27 cellular contexts compared by ENCODE assay signal in genomic region chr7:120164-120555, GRCh38.
DNase-seq lines count a peak whose midpoint lies in the region; ATAC-seq and TF ChIP-seq lines count a peak whose summit lies in the region.
"Had no signal": no experiment of that assay in that cellular context is flagged by ENCODE, and none has a peak within 500 bp of the region (broad histone marks: within the 10 kb centered on the region; RNA-seq: fewer than 3 reads in every experiment).

No MANE protein-coding gene starts in this region.

- H3K27me3 Mint-ChIP-seq in nephron (ENCODE audit: low read depth) = peaks cover 12% of the 10 kb centered on the region

- H3K4me1 Mint-ChIP-seq in nephron = peaks cover 33% of the 10 kb centered on the region

- no peaks in the 10 kb centered on the region for H3K36me3 ChIP-seq in heart left ventricle
- no peaks in the 10 kb centered on the region for H3K36me3 ChIP-seq in right atrium auricular region
- no peaks in the 10 kb centered on the region for H3K36me3 ChIP-seq in hepatocyte (replicated peaks; ENCODE audit: insufficient read depth, low read depth)
- no peaks in the 10 kb centered on the region for H3K36me3 ChIP-seq in thyroid gland
- H3K36me3 ChIP-seq: sigmoid colon, SJCRH30 had no signal

- no peak for TF ChIP-seq POLR2A in heart left ventricle (IDR thresholded peaks at IDR 0.05)
- no peak for TF ChIP-seq POLR2A in thyroid gland (IDR thresholded peaks at IDR 0.05)

- H3K27ac ChIP-seq in heart left ventricle (peak overlapping the region in 8 of 12 donors; percentile 11 to 88 (median 52)), right atrium auricular region (no peak overlapping the region), hepatocyte (peak overlapping the region; percentile 79), thyroid gland (peak overlapping the region in 2 of 3 donors; percentile 8 to 26)
- H3K27ac ChIP-seq: SJCRH30 had no signal

- H3K36me3 Mint-ChIP-seq in nephron (ENCODE audit: low read depth) = no peaks in the 10 kb centered on the region
- H3K36me3 Mint-ChIP-seq: CD4-positive, alpha-beta memory T cell had no signal

- intact Hi-C loops in heart left ventricle (cut with DNase I) = no loop called here
- intact Hi-C loops in thyroid gland (cut with DNase I) = no loop called here

- H3K4me1 ChIP-seq in heart left ventricle = peaks cover 0 to 54% (median 8%) of the 10 kb centered on the region in 12 donors
- peaks cover 0 to 14% of the 10 kb centered on the region in 2 donors for H3K4me1 ChIP-seq in right atrium auricular region
- peaks cover 23% of the 10 kb centered on the region for H3K4me1 ChIP-seq in hepatocyte (ENCODE audit: insufficient read depth)
- peaks cover 13 to 21% of the 10 kb centered on the region in 2 donors for H3K4me1 ChIP-seq in thyroid gland

- no peaks in the 10 kb centered on the region for H3K9me2 ChIP-seq in hepatocyte (replicated peaks; ENCODE audit: insufficient read depth)

- WGBS in heart left ventricle, 4 donors = 89 to 92% (median 90%) methylated on average over 8 of the region's 8 CpGs
- 86% methylated on average over 8 of the region's 8 CpGs for WGBS in hepatocyte (ENCODE audit: low lambda C conversion rate, missing lambda C conversion rate)
- WGBS in thyroid gland, 2 donors = 66 to 68% methylated on average over 8 of the region's 8 CpGs

- H3K27ac Mint-ChIP-seq in nephron = peak overlapping the region; percentile 85 to 88 (median 86)
- H3K27ac Mint-ChIP-seq: activated naive CD4-positive, alpha-beta T cell treated with anti-CD3 and anti-CD28 coated beads for 36 hours; activated T-cell treated with anti-CD3 and anti-CD28 coated beads, Interleukin-2, amount 50 U/mL, for 72 hours; CD4-positive, alpha-beta memory T cell had no signal

- no peak for DNase-seq in heart left ventricle
- DNase-seq in right atrium auricular region (ENCODE audit: low spot score) = no peak
- peak; percentile 2 for DNase-seq in hepatocyte (ENCODE audit: low spot score)
- DNase-seq in thyroid gland = peak; percentile 52 to 54
- DNase-seq in NCI-H510A (lab: John Stamatoyannopoulos, UW) = no peak
- no peak for DNase-seq in activated CD4-positive, alpha-beta T cell treated with anti-CD3 and anti-CD28 coated beads for 48 hours
- DNase-seq: 8988T; activated CD4-positive, alpha-beta T cell treated with anti-CD3 and anti-CD28 coated beads, Interleukin-2, amount 50 U/mL, for 4 hours; activated CD4-positive, CD25-positive, alpha-beta regulatory T cell; activated naive CD4-positive, alpha-beta T cell treated with anti-CD3 and anti-CD28 coated beads for 36 hours; activated T-cell treated with anti-CD3 and anti-CD28 coated beads, Interleukin-2, amount 50 U/mL, for 72 hours; amniotic stem cell; CD4-positive, alpha-beta memory T cell; DMS 273 treated with DMSO at 0.1 percent for 48 hours; effector CD8-positive, alpha-beta T cell; GOT3; left cardiac atrium; NCI-H1105; NCI-H1930; NCI-H69; stimulated activated CD4-positive, alpha-beta T cell treated with anti-CD3 and anti-CD28 coated beads, Interleukin-15, amount 100 ng/mL, for 24 hours; stimulated activated naive CD4-positive, alpha-beta T cell; T-helper 1 cell had no signal

- H2AFZ ChIP-seq in hepatocyte = no peak overlapping the region

- H3K4me2 ChIP-seq in hepatocyte = peak overlapping the region; percentile 31

- peaks cover 0 to 19% (median 0%) of the 10 kb centered on the region in 9 donors for H3K27me3 ChIP-seq in heart left ventricle
- H3K27me3 ChIP-seq in right atrium auricular region = no peaks in the 10 kb centered on the region
- H3K27me3 ChIP-seq in hepatocyte = peaks cover 5% of the 10 kb centered on the region
- no peaks in the 10 kb centered on the region for H3K27me3 ChIP-seq in thyroid gland
- H3K27me3 ChIP-seq: sigmoid colon, SJCRH30 had no signal

- no peak overlapping the region for H3K4me3 Mint-ChIP-seq in nephron
- H3K4me3 Mint-ChIP-seq: activated naive CD4-positive, alpha-beta T cell treated with anti-CD3 and anti-CD28 coated beads for 36 hours; activated T-cell treated with anti-CD3 and anti-CD28 coated beads, Interleukin-2, amount 50 U/mL, for 72 hours; CD4-positive, alpha-beta memory T cell had no signal

- no peaks in the 10 kb centered on the region for H4K20me1 ChIP-seq in hepatocyte (ENCODE audit: insufficient read depth, poor library complexity, severe bottlenecking)

- ATAC-seq in heart left ventricle (no peak), HG02981 (IDR thresholded peaks at IDR 0.05; ENCODE audit: unreplicated experiment) (no peak)
- ATAC-seq: activated T-cell treated with anti-CD3 and anti-CD28 coated beads, Interleukin-2, amount 50 U/mL, for 72 hours had no signal

- H3K4me3 ChIP-seq in heart left ventricle (no peak overlapping the region), right atrium auricular region (no peak overlapping the region), hepatocyte (no peak overlapping the region), thyroid gland (replicated peaks in 1 of 3) (no peak overlapping the region)
- H3K4me3 ChIP-seq: sigmoid colon, SJCRH30 had no signal

- H3K9me3 ChIP-seq in heart left ventricle (no peaks in the 10 kb centered on the region), right atrium auricular region (no peaks in the 10 kb centered on the region), hepatocyte (ENCODE audit: low read depth) (no peaks in the 10 kb centered on the region), thyroid gland (no peaks in the 10 kb centered on the region)
- H3K9me3 ChIP-seq: sigmoid colon, SJCRH30 had no signal

- TF ChIP-seq CTCF in heart left ventricle (IDR thresholded peaks at IDR 0.05) (no peak), right atrium auricular region (IDR thresholded peaks at IDR 0.05) (no peak), hepatocyte (IDR thresholded peaks at IDR 0.05; ENCODE audit: poor library complexity) (no peak), nephron (IDR thresholded peaks at IDR 0.05; ENCODE audit: unreplicated experiment in 3 of 3) (no peak), thyroid gland (IDR thresholded peaks at IDR 0.05) (no peak)

- H3K9me3 Mint-ChIP-seq in nephron = peaks cover 4% of the 10 kb centered on the region
- H3K9me3 Mint-ChIP-seq: activated naive CD4-positive, alpha-beta T cell treated with anti-CD3 and anti-CD28 coated beads for 36 hours; activated T-cell treated with anti-CD3 and anti-CD28 coated beads, Interleukin-2, amount 50 U/mL, for 72 hours had no signal

- H3K79me2 ChIP-seq in hepatocyte = no peaks in the 10 kb centered on the region

Comparison
In these comparisons a context has a peak if more than half of its experiments do, and no peak if none do; other contexts are left out.
1. H3K27ac ChIP-seq: peak in heart left ventricle (8 of 12), hepatocyte (single experiment) and thyroid gland (2 of 3); none in right atrium auricular region (0 of 2).
2. DNase-seq: peak in hepatocyte (single experiment) and thyroid gland (2 of 2); none in heart left ventricle (0 of 5), right atrium auricular region (single experiment), NCI-H510A (single experiment) and activated CD4-positive, alpha-beta T cell treated with anti-CD3 and anti-CD28 coated beads for 48 hours (single experiment).